11 cellular contexts compared by ENCODE assay signal in genomic region chr13:98563071-98563470, GRCh38. TPM values are rescaled to one million over a fixed set of nuclear protein-coding genes. Genes with fewer than 3 reads are reported as not detected.
DNase-seq lines count a peak whose midpoint lies in the region; ATAC-seq and TF ChIP-seq lines count a peak whose summit lies in the region.
"Had no signal": no experiment of that assay in that cellular context is flagged by ENCODE, and none has a peak within 500 bp of the region (broad histone marks: within the 10 kb centered on the region; RNA-seq: fewer than 3 reads in every experiment).

No MANE protein-coding gene starts in this region.

- TF ChIP-seq EP300 in stomach (IDR thresholded peaks at IDR 0.05), result no peak

- H3K36me3 ChIP-seq in OCI-LY1 (ENCODE audit: insufficient read depth, low read length), result 0 out of 2 replicates have a peak, but pooled peaks cover 3% of the 10 kb centered on the region
- H3K36me3 ChIP-seq in stomach, result peaks cover 0 to 3% (median 0%) of the 10 kb centered on the region in 4 donors

- H3K36me3 Mint-ChIP-seq in activated CD4-positive, alpha-beta T cell treated with anti-CD3 and anti-CD28 coated beads for 36 hours (ENCODE audit: low read depth), result peaks cover 48% of the 10 kb centered on the region
- H3K36me3 Mint-ChIP-seq in central memory CD8-positive, alpha-beta T cell (ENCODE audit: insufficient read depth), result peaks cover 13% of the 10 kb centered on the region

- H3K4me3 ChIP-seq in OCI-LY1 (ENCODE audit: low read depth, low read length, poor library complexity, severe bottlenecking) (peak overlapping the region; percentile 1), stomach (peak overlapping the region in 1 of 4 donors; percentile 8)
- H3K4me3 ChIP-seq: A549 had no signal

- peaks cover 91% of the 10 kb centered on the region for H3K79me2 ChIP-seq in OCI-LY1 (ENCODE audit: insufficient read depth, low read length)

- peak; percentile 57 for DNase-seq in activated CD4-positive, alpha-beta T cell treated with anti-CD3 and anti-CD28 coated beads for 36 hours
- DNase-seq in activated CD4-positive, alpha-beta T cell treated with anti-CD3 and anti-CD28 coated beads, Interleukin-2, amount 50 U/mL, for 48 hours, result no peak
- no peak for DNase-seq in central memory CD8-positive, alpha-beta T cell (ENCODE audit: low spot score in 2 of 2)
- DNase-seq in stomach (no peak), HPDE6-E6E7 (ENCODE audit: extremely low spot score) (no peak), 8988T (no peak)

- H3F3A ChIP-seq in OCI-LY1 (ENCODE audit: insufficient read depth, low read length), result no peaks in the 10 kb centered on the region

- H3K4me1 ChIP-seq in OCI-LY1 (ENCODE audit: insufficient read depth, low read length, severe bottlenecking) (peaks cover 50% of the 10 kb centered on the region), stomach (peaks cover 38 to 100% (median 80%) of the 10 kb centered on the region in 4 donors)

- POLR2A ChIA-PET in activated CD4-positive, alpha-beta T cell treated with anti-CD3 and anti-CD28 coated beads for 36 hours (lab: Charles Lee), result interaction anchor here (0.6 to 1.5 kb wide), 3 partner anchors 15 to 57 kb away, joined by 3 to 5 read pairs (median 4); no protein-coding TSS in a partner anchor

- CTCF ChIA-PET in activated CD4-positive, alpha-beta T cell treated with anti-CD3 and anti-CD28 coated beads for 36 hours (lab: Charles Lee), result interaction anchor here (0.7 to 1.8 kb wide), 3 partner anchors 13 to 1103 kb away, joined by 3 to 7 read pairs (median 4); no protein-coding TSS in a partner anchor

- H3K27ac Mint-ChIP-seq in activated CD4-positive, alpha-beta T cell treated with anti-CD3 and anti-CD28 coated beads for 36 hours, result peak overlapping the region; percentile 88
- H3K27ac Mint-ChIP-seq in central memory CD8-positive, alpha-beta T cell (ENCODE audit: low read depth), result peak overlapping the region; percentile 95

- no peaks in the 10 kb centered on the region for H3K9me3 ChIP-seq in OCI-LY1 (ENCODE audit: low read length)
- H3K9me3 ChIP-seq in stomach, result no peaks in the 10 kb centered on the region
- H3K9me3 ChIP-seq: A549 had no signal

- peak overlapping the region; percentile 17; the same call in 1 of the 2 replicates for H3K9ac ChIP-seq in OCI-LY1 (ENCODE audit: low read length)
- H3K9ac ChIP-seq: KMS-11 had no signal

- 49 to 68% (median 60%) methylated on average over 6 of the region's 6 CpGs for WGBS in stomach, 5 donors

- H3K27me3 ChIP-seq in OCI-LY1 (ENCODE audit: insufficient read depth, low read length), result no peaks in the 10 kb centered on the region
- no peaks in the 10 kb centered on the region for H3K27me3 ChIP-seq in stomach

- H3K4me2 ChIP-seq in OCI-LY1 (ENCODE audit: low read length), result peak overlapping the region; percentile 22
- H3K4me2 ChIP-seq: A549, KMS-11 had no signal

- no peak overlapping the region for H2AFZ ChIP-seq in OCI-LY1 (ENCODE audit: low read length)

- no peak for TF ChIP-seq CTCF in OCI-LY1 (IDR thresholded peaks at IDR 0.05; ENCODE audit: low read length)
- no peak for TF ChIP-seq CTCF in stomach (IDR thresholded peaks at IDR 0.05)

- H3K9me3 Mint-ChIP-seq in activated CD4-positive, alpha-beta T cell treated with anti-CD3 and anti-CD28 coated beads for 36 hours (ENCODE audit: low read depth), result no peaks in the 10 kb centered on the region
- no peaks in the 10 kb centered on the region for H3K9me3 Mint-ChIP-seq in central memory CD8-positive, alpha-beta T cell

- H3K27ac ChIP-seq in OCI-LY1 (ENCODE audit: low read depth, low read length, poor library complexity, severe bottlenecking), result peak overlapping the region; percentile 16
- H3K27ac ChIP-seq in stomach, result peak overlapping the region in 3 of 5 donors; percentile 7 to 60 (median 40)
- H3K27ac ChIP-seq: A549, KMS-11 had no signal

- ATAC-seq in activated CD4-positive, alpha-beta T cell treated with anti-CD3 and anti-CD28 coated beads for 36 hours, result peak; percentile 37
- ATAC-seq in central memory CD8-positive, alpha-beta T cell (replicated peaks; ENCODE audit: extremely low read depth, poor library complexity, severe bottlenecking), result peak; percentile 81
- no peak for ATAC-seq in HG02840 (IDR thresholded peaks at IDR 0.05; ENCODE audit: low FRiP score, unreplicated experiment)
- ATAC-seq: A549, SK-N-SH treated with all-trans-retinoic acid at 6 μM for 48 hours had no signal

- intact Hi-C loops in activated CD4-positive, alpha-beta T cell treated with anti-CD3 and anti-CD28 coated beads for 36 hours (cut with DNase I, micrococcal nuclease), result no loop called here
- intact Hi-C loops in stomach (cut with DNase I; ENCODE audit: low total_unique reads), result no loop called here

- no peak for TF ChIP-seq POLR2A in stomach (IDR thresholded peaks at IDR 0.05)

- H3K9me2 ChIP-seq in OCI-LY1 (ENCODE audit: low read depth, low read length), result no peaks in the 10 kb centered on the region

- peaks cover 89% of the 10 kb centered on the region for H3K4me1 Mint-ChIP-seq in activated CD4-positive, alpha-beta T cell treated with anti-CD3 and anti-CD28 coated beads for 36 hours
- peaks cover 76% of the 10 kb centered on the region for H3K4me1 Mint-ChIP-seq in central memory CD8-positive, alpha-beta T cell

- H3K4me3 Mint-ChIP-seq in activated CD4-positive, alpha-beta T cell treated with anti-CD3 and anti-CD28 coated beads for 36 hours, result peak overlapping the region; percentile 72
- peak overlapping the region; percentile 85 for H3K4me3 Mint-ChIP-seq in central memory CD8-positive, alpha-beta T cell

- H3K27me3 Mint-ChIP-seq in activated CD4-positive, alpha-beta T cell treated with anti-CD3 and anti-CD28 coated beads for 36 hours, result no peaks in the 10 kb centered on the region
- no peaks in the 10 kb centered on the region for H3K27me3 Mint-ChIP-seq in central memory CD8-positive, alpha-beta T cell

- no peaks in the 10 kb centered on the region for H4K20me1 ChIP-seq in OCI-LY1 (ENCODE audit: insufficient read depth, low read length)

RNA-seq across cellular contexts. Expression of gene STK24, which starts 13.8 kb away (rescaled TPM):
- 100 to 1,000 TPM; 146 to 173 TPM for total RNA-seq in activated CD4-positive, alpha-beta T cell treated with anti-CD3 and anti-CD28 coated beads for 36 hours
- 100 to 1,000 TPM in 1 of 5 donors, 10 to 100 TPM in 4; 33.0 to 104 (median 58.9) TPM for total RNA-seq in stomach
- polyA plus RNA-seq in stomach, result 100 to 1,000 TPM in 1 of 3 donors, 10 to 100 TPM in 2; 59.2 to 139 (median 59.8) TPM
